Comparison of ENCODE assay signal across 29 cellular contexts in the genomic region with DNA sequence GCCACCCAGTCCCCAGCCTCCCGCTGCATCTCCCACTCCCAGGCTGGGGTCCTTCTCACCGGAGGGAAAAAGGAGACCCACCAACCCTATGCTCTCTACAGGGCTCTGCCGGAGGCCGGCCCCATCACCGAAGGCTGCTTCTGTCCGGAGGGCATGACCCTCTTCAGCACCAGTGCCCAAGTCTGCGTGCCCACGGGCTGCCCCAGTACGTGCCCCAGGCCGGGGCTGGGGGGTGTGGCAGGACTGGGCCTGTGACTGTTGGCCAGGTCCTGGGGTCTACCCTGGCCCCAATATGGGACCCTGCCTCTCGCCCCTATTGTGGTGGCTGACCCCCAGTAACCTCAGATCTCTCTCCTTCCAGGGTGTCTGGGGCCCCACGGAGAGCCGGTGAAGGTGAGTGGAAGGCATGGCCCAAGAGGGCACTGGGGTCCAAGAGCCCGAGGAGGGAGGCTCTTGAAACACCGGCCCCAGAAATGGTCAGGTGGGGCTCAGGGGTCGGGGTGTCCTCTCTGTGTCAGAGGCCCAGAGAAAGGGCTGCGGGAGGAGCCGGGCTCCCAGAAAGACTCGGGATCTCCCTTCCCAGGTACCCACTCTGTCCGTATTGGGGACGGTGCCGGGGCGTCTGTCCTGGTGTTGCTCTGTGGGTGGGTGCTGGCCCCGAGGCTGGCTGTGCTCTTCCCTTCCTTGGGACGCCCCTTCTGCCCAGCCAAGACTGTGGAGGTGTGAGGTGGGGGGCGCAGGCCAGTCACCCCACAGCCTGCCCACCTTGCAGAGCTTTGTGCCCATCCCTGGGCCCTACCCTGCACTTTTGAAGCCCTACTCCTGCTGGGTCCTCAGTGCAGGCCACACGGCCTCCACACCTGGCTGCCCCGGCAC. TPM values are rescaled to one million over a fixed set of nuclear protein-coding genes. Genes with fewer than 3 reads are reported as not detected.
DNase-seq lines count a peak whose midpoint lies in the region; ATAC-seq, FAIRE-seq and TF ChIP-seq lines count a peak whose summit lies in the region.
"Had no signal": no experiment of that assay in that cellular context is flagged by ENCODE, and none has a peak within 500 bp of the region (broad histone marks: within the 10 kb centered on the region; RNA-seq: fewer than 3 reads in every experiment).

No MANE protein-coding gene starts in this region.

- H3K27me3 ChIP-seq in SK-N-SH (ENCODE audit: insufficient read depth): peaks cover 5% of the 10 kb centered on the region; the same call in 1 of the 2 replicates
- H3K27me3 ChIP-seq in pancreas: peaks cover 0 to 5% (median 2%) of the 10 kb centered on the region in 4 donors

- H3K27me3 Mint-ChIP-seq in CD14-positive monocyte (ENCODE audit: low read depth in 3 of 3) (peaks cover 2 to 6% (median 4%) of the 10 kb centered on the region in 3 donors), T-cell (peaks cover 0 to 5% of the 10 kb centered on the region in 2 donors)
- no peaks in the 10 kb centered on the region for H3K27me3 Mint-ChIP-seq in activated CD8-positive, alpha-beta T cell treated with anti-CD3 and anti-CD28 coated beads, Interleukin-2, amount 10 ng/mL, durations not matched to agents 7 days and 5 days (ENCODE audit: low read depth)
- H3K27me3 Mint-ChIP-seq: activated CD4-positive, alpha-beta T cell treated with anti-CD3 and anti-CD28 coated beads, Interleukin-2, amount 10 ng/mL, durations not matched to agents 7 days and 5 days had no signal

- H3K79me2 ChIP-seq in SK-N-SH (ENCODE audit: insufficient read depth): no peaks in the 10 kb centered on the region

- H3K27ac ChIP-seq in SK-N-SH (ENCODE audit: low read depth in 2 of 2, low read length in 1 of 2) (no peak overlapping the region), pancreas (no peak overlapping the region)
- H3K27ac ChIP-seq: 22Rv1, breast epithelium, dorsolateral prefrontal cortex had no signal

- H3K9me3 Mint-ChIP-seq in CD14-positive monocyte (peaks cover 0 to 25% (median 6%) of the 10 kb centered on the region in 7 donors), T-cell (no peaks in the 10 kb centered on the region)
- no peaks in the 10 kb centered on the region for H3K9me3 Mint-ChIP-seq in activated CD8-positive, alpha-beta T cell treated with anti-CD3 and anti-CD28 coated beads, Interleukin-2, amount 10 ng/mL, durations not matched to agents 7 days and 5 days (ENCODE audit: insufficient read depth)
- H3K9me3 Mint-ChIP-seq: activated CD4-positive, alpha-beta T cell treated with anti-CD3 and anti-CD28 coated beads, Interleukin-2, amount 10 ng/mL, durations not matched to agents 7 days and 5 days; activated naive CD8-positive, alpha-beta T cell treated with anti-CD3 and anti-CD28 coated beads, Interleukin-2, amount 50 U/mL, for 24 hours; neural crest cell; stimulated activated naive B cell treated with anti-CD40 and anti-IgM and Interleukin-4, amounts not matched to agents 10 μg/mL and 1 μg/mL and 100 μg/mL, for 72 hours had no signal

- POLR2A ChIA-PET in SK-N-SH (lab: Yijun Ruan, JAX): no interaction called here
- POLR2A ChIA-PET in T-cell (lab: Charles Lee): no interaction called here
- POLR2A ChIA-PET in activated CD8-positive, alpha-beta T cell treated with anti-CD3 and anti-CD28 coated beads, Interleukin-2, amount 10 ng/mL, durations not matched to agents 7 days and 5 days (lab: Charles Lee): no interaction called here

- intact Hi-C loops in CD14-positive monocyte (cut with micrococcal nuclease): no loop called here
- intact Hi-C loops in left cardiac atrium (cut with DNase I): no loop called here
- intact Hi-C loops in pancreas (cut with DNase I): no loop called here

- no peak overlapping the region for H3K4me3 ChIP-seq in SK-N-SH (ENCODE audit: low read depth in 2 of 2, low read length in 1 of 2)
- no peak overlapping the region for H3K4me3 ChIP-seq in pancreas
- H3K4me3 ChIP-seq: breast epithelium, dorsolateral prefrontal cortex had no signal

- no peaks in the 10 kb centered on the region for H3K9me3 ChIP-seq in SK-N-SH
- no peaks in the 10 kb centered on the region for H3K9me3 ChIP-seq in pancreas
- H3K9me3 ChIP-seq: BE2C, Caco-2 had no signal

- H3F3A ChIP-seq in SK-N-SH (replicated peaks; ENCODE audit: insufficient read depth): no peaks in the 10 kb centered on the region

- H3K4me3 Mint-ChIP-seq in CD14-positive monocyte: no peak overlapping the region
- H3K4me3 Mint-ChIP-seq in T-cell: no peak overlapping the region
- no peak overlapping the region for H3K4me3 Mint-ChIP-seq in activated CD8-positive, alpha-beta T cell treated with anti-CD3 and anti-CD28 coated beads, Interleukin-2, amount 10 ng/mL, durations not matched to agents 7 days and 5 days
- H3K4me3 Mint-ChIP-seq: activated CD4-positive, alpha-beta T cell treated with anti-CD3 and anti-CD28 coated beads, Interleukin-2, amount 10 ng/mL, durations not matched to agents 7 days and 5 days; activated naive CD8-positive, alpha-beta T cell treated with anti-CD3 and anti-CD28 coated beads, Interleukin-2, amount 50 U/mL, for 24 hours; neural crest cell; stimulated activated naive B cell treated with anti-CD40 and anti-IgM and Interleukin-4, amounts not matched to agents 10 μg/mL and 1 μg/mL and 100 μg/mL, for 72 hours had no signal

- H3K36me3 Mint-ChIP-seq in CD14-positive monocyte (no peaks in the 10 kb centered on the region), T-cell (no peaks in the 10 kb centered on the region)
- no peaks in the 10 kb centered on the region for H3K36me3 Mint-ChIP-seq in activated CD8-positive, alpha-beta T cell treated with anti-CD3 and anti-CD28 coated beads, Interleukin-2, amount 10 ng/mL, durations not matched to agents 7 days and 5 days (ENCODE audit: low read depth)
- H3K36me3 Mint-ChIP-seq: stimulated activated naive B cell treated with anti-CD40 and anti-IgM and Interleukin-4, amounts not matched to agents 10 μg/mL and 1 μg/mL and 100 μg/mL, for 72 hours had no signal

- H3K4me2 ChIP-seq in SK-N-SH: no peak overlapping the region

- no peaks in the 10 kb centered on the region for H3K36me3 ChIP-seq in SK-N-SH (replicated peaks in 1 of 2; ENCODE audit: control insufficient read depth in 1 of 2, insufficient read depth in 2 of 2, low read length in 1 of 2)
- no peaks in the 10 kb centered on the region for H3K36me3 ChIP-seq in pancreas
- H3K36me3 ChIP-seq: BE2C, breast epithelium had no signal

- no peaks in the 10 kb centered on the region for H3K4me1 Mint-ChIP-seq in CD14-positive monocyte
- H3K4me1 Mint-ChIP-seq in T-cell: no peaks in the 10 kb centered on the region
- no peaks in the 10 kb centered on the region for H3K4me1 Mint-ChIP-seq in activated CD8-positive, alpha-beta T cell treated with anti-CD3 and anti-CD28 coated beads, Interleukin-2, amount 10 ng/mL, durations not matched to agents 7 days and 5 days (ENCODE audit: low read depth)
- H3K4me1 Mint-ChIP-seq: activated CD4-positive, alpha-beta T cell treated with anti-CD3 and anti-CD28 coated beads, Interleukin-2, amount 10 ng/mL, durations not matched to agents 7 days and 5 days; activated naive CD8-positive, alpha-beta T cell treated with anti-CD3 and anti-CD28 coated beads, Interleukin-2, amount 50 U/mL, for 24 hours; neural crest cell; stimulated activated naive B cell treated with anti-CD40 and anti-IgM and Interleukin-4, amounts not matched to agents 10 μg/mL and 1 μg/mL and 100 μg/mL, for 72 hours had no signal

- H2AFZ ChIP-seq in SK-N-SH (ENCODE audit: low read depth): no peak overlapping the region

- ATAC-seq in SK-N-SH treated with all-trans-retinoic acid at 6 μM for 48 hours (no peak), left cardiac atrium (no peak), pancreas (no peak), T-cell (replicated peaks in 1 of 4) (no peak)
- no peak for ATAC-seq in activated CD8-positive, alpha-beta T cell treated with anti-CD3 and anti-CD28 coated beads, Interleukin-2, amount 10 ng/mL, durations not matched to agents 7 days and 5 days
- ATAC-seq: stimulated activated naive B cell treated with anti-CD40 and anti-IgM and Interleukin-4, amounts not matched to agents 10 μg/mL and 1 μg/mL and 100 μg/mL, for 72 hours had no signal

- DNase-seq in SK-N-SH (peak; percentile 15), CD14-positive monocyte (ENCODE audit: low spot score) (peak; percentile 34), left cardiac atrium (peak; percentile 18), pancreas (peak in 5 of 6 donors; percentile 1 to 70 (median 24)), T-cell (no peak), medulla oblongata (ENCODE audit: extremely low spot score) (no peak)
- no peak for DNase-seq in activated CD8-positive, alpha-beta T cell treated with anti-CD3 and anti-CD28 coated beads, Interleukin-2, amount 10 ng/mL, durations not matched to agents 7 days and 5 days
- DNase-seq: activated CD4-positive, alpha-beta T cell treated with anti-CD3 and anti-CD28 coated beads, Interleukin-2, amount 10 ng/mL, durations not matched to agents 7 days and 5 days; activated naive CD8-positive, alpha-beta T cell treated with anti-CD3 and anti-CD28 coated beads, Interleukin-2, amount 50 U/mL, for 24 hours; activated T-cell treated with anti-CD3 and anti-CD28 coated beads for 4 hours; BE2C; foreskin melanocyte; hypothalamus; kidney glomerular epithelial cell; NCI-H1105; NCI-H2081 treated with DMSO at 0.1 percent for 48 hours; NK-92 treated with Interleukin-12 subunit alpha and Interleukin-12 subunit beta, amount 100 ng/mL, for 24 hours; retina; stimulated activated naive B cell treated with anti-CD40 and anti-IgM and Interleukin-4, amounts not matched to agents 10 μg/mL and 1 μg/mL and 100 μg/mL, for 72 hours; trophoblast cell had no signal

- H3K4me1 ChIP-seq in SK-N-SH (ENCODE audit: control insufficient read depth in 1 of 2, insufficient read depth in 2 of 2, low read depth in 1 of 2, low read length in 1 of 2): peaks cover 0 to 10% of the 10 kb centered on the region in 2 experiments; a peak in 1 of 4 replicates
- no peaks in the 10 kb centered on the region for H3K4me1 ChIP-seq in pancreas
- H3K4me1 ChIP-seq: BE2C, breast epithelium, Caco-2 had no signal

- CTCF ChIA-PET in SK-N-SH (lab: Yijun Ruan, JAX) (interaction anchor here (0.7 kb wide), 1 partner anchor 318 kb away, joined by 3 read pairs; no protein-coding TSS in a partner anchor), T-cell (lab: Charles Lee) (no interaction called here)
- CTCF ChIA-PET in activated CD8-positive, alpha-beta T cell treated with anti-CD3 and anti-CD28 coated beads, Interleukin-2, amount 10 ng/mL, durations not matched to agents 7 days and 5 days (lab: Charles Lee): no interaction called here

- no peak for TF ChIP-seq EP300 in SK-N-SH (IDR thresholded peaks at IDR 0.05; ENCODE audit: borderline replicate concordance in 1 of 2, low read depth in 1 of 2, low read length in 1 of 2)

- no peak for TF ChIP-seq RAD21 in SK-N-SH (IDR thresholded peaks at IDR 0.05; ENCODE audit: low read length)

- FAIRE-seq in pancreas (lab: Jason Lieb, UNC): no peak
- FAIRE-seq: RCC 7860 had no signal

- H3K27ac Mint-ChIP-seq in CD14-positive monocyte (no peak overlapping the region), T-cell (no peak overlapping the region)
- H3K27ac Mint-ChIP-seq in activated CD8-positive, alpha-beta T cell treated with anti-CD3 and anti-CD28 coated beads, Interleukin-2, amount 10 ng/mL, durations not matched to agents 7 days and 5 days: no peak overlapping the region
- H3K27ac Mint-ChIP-seq: activated CD4-positive, alpha-beta T cell treated with anti-CD3 and anti-CD28 coated beads, Interleukin-2, amount 10 ng/mL, durations not matched to agents 7 days and 5 days; activated naive CD8-positive, alpha-beta T cell treated with anti-CD3 and anti-CD28 coated beads, Interleukin-2, amount 50 U/mL, for 24 hours; stimulated activated naive B cell treated with anti-CD40 and anti-IgM and Interleukin-4, amounts not matched to agents 10 μg/mL and 1 μg/mL and 100 μg/mL, for 72 hours had no signal

- 73% methylated on average over 8 of the region's 28 CpGs for WGBS in SK-N-SH (ENCODE audit: low lambda C conversion rate)
- WGBS in pancreas, 2 donors: 65 to 68% methylated on average over 26 to 28 of the region's 28 CpGs

- TF ChIP-seq CTCF in SK-N-SH (IDR thresholded peaks at IDR 0.05) (no peak), CD14-positive monocyte (IDR thresholded peaks at IDR 0.05) (no peak), pancreas (IDR thresholded peaks at IDR 0.05) (no peak)

- no peak overlapping the region for H3K9ac ChIP-seq in SK-N-SH

- H4K20me1 ChIP-seq in SK-N-SH (ENCODE audit: insufficient read depth): no peaks in the 10 kb centered on the region

- no peaks in the 10 kb centered on the region for H3K9me2 ChIP-seq in SK-N-SH

RNA-seq across cellular contexts. Expression of gene MUC5B, which starts 26.1 kb away (rescaled TPM):
- polyA plus RNA-seq in SK-N-SH (2012; rRNA removed) (not detected in 2 replicates), CD14-positive monocyte (not detected), pancreas (10 to 100 TPM in 1 of 2 donors, 1 to 10 TPM in 1; 5.1 to 12.1 TPM)
- polyA plus RNA-seq in SK-N-SH (2012; cell fraction: cytosol; rRNA removed): not detected in 2 replicates
- not detected in 2 replicates for polyA plus RNA-seq in SK-N-SH (2012; cell fraction: nucleus; rRNA removed)
- total RNA-seq in left cardiac atrium (not detected), pancreas (10 to 100 TPM in 5 of 6 donors, 1 to 10 TPM in 1; 7.9 to 65.4 (median 19.8) TPM), T-cell (1 to 10 TPM in 3 of 5 donors, not detected in 2; 1.8 to 4.0 (median 3.6) TPM)
- not detected for total RNA-seq in activated CD8-positive, alpha-beta T cell treated with anti-CD3 and anti-CD28 coated beads, Interleukin-2, amount 10 ng/mL, durations not matched to agents 7 days and 5 days
- total RNA-seq: activated CD4-positive, alpha-beta T cell treated with anti-CD3 and anti-CD28 coated beads, Interleukin-2, amount 10 ng/mL, durations not matched to agents 7 days and 5 days; Caco-2; epithelial cell of proximal tubule had no signal

RNA-seq across cellular contexts. Expression of gene MUC5AC, which starts 39.0 kb away (rescaled TPM):
- polyA plus RNA-seq in SK-N-SH (2012; rRNA removed): not detected in 2 replicates
- polyA plus RNA-seq in SK-N-SH (2012; cell fraction: cytosol; rRNA removed): not detected in 2 replicates
- polyA plus RNA-seq in SK-N-SH (2012; cell fraction: nucleus; rRNA removed): not detected in 2 replicates
- polyA plus RNA-seq in CD14-positive monocyte: not detected
- total RNA-seq in left cardiac atrium: not detected
- total RNA-seq in pancreas: 1 to 10 TPM in 1 of 6 donors, under 1 TPM in 1, not detected in 4; 0.04 to 4.2 TPM
- under 1 TPM in 1 of 2 donors, not detected in 1; 0.02 TPM for polyA plus RNA-seq in pancreas
- total RNA-seq in T-cell: under 1 TPM in 3 of 5 donors, not detected in 2; 0.03 TPM
- total RNA-seq in activated CD8-positive, alpha-beta T cell treated with anti-CD3 and anti-CD28 coated beads, Interleukin-2, amount 10 ng/mL, durations not matched to agents 7 days and 5 days: not detected
- total RNA-seq: activated CD4-positive, alpha-beta T cell treated with anti-CD3 and anti-CD28 coated beads, Interleukin-2, amount 10 ng/mL, durations not matched to agents 7 days and 5 days; breast epithelium; epithelial cell of proximal tubule; NCI-H460; neural crest cell had no signal

Comparison
In these comparisons a context has a peak if more than half of its experiments do, and no peak if none do; other contexts are left out.
1. DNase-seq: peak in SK-N-SH (single experiment), CD14-positive monocyte (single experiment), left cardiac atrium (single experiment) and pancreas (5 of 6); none in T-cell (0 of 34), medulla oblongata (single experiment) and activated CD8-positive, alpha-beta T cell treated with anti-CD3 and anti-CD28 coated beads, Interleukin-2, amount 10 ng/mL, durations not matched to agents 7 days and 5 days (single experiment).